ENCODE assay signal across 1 cellular context in genomic region chr4:184647391-184648101, GRCh38.
TF ChIP-seq lines count a peak whose summit lies in the region.

No MANE protein-coding gene starts in this region.

TF ChIP-seq in GM12878, 131 proteins besides CTCF, POLR2A, EP300 and RAD21:
- TF ChIP-seq ASH2L (IDR thresholded peaks at IDR 0.05; ENCODE audit: borderline replicate concordance, low read depth) = no peak
- TF ChIP-seq HDAC2 (IDR thresholded peaks at IDR 0.05) = no peak
- no peak for TF ChIP-seq CUX1 (IDR thresholded peaks at IDR 0.05; ENCODE audit: insufficient replicate concordance, low read depth, low read length)
- no peak for TF ChIP-seq TCF12 (IDR thresholded peaks at IDR 0.05; ENCODE audit: low read depth, low read length)
- no peak for TF ChIP-seq ZNF207 (IDR thresholded peaks at IDR 0.05; ENCODE audit: borderline replicate concordance)
